In genomic region chr20:36460648-36461599, GRCh38 we compare ENCODE assay signal across 1 cellular context.
A peak's percentile ranks its signal among the peaks of the same experiment; 100 is the strongest.
TF ChIP-seq lines count a peak whose summit lies in the region.

No MANE protein-coding gene starts in this region.

TF ChIP-seq in GM12878, 131 proteins besides CTCF, POLR2A, EP300 and RAD21 (continued from another document):
- TF ChIP-seq E4F1 (IDR thresholded peaks at IDR 0.05; ENCODE audit: borderline replicate concordance, partially characterized antibody) = no peak
- TF ChIP-seq MYB (IDR thresholded peaks at IDR 0.05; ENCODE audit: borderline replicate concordance, low read depth, low read length) = no peak
- TF ChIP-seq, protein P1, sequence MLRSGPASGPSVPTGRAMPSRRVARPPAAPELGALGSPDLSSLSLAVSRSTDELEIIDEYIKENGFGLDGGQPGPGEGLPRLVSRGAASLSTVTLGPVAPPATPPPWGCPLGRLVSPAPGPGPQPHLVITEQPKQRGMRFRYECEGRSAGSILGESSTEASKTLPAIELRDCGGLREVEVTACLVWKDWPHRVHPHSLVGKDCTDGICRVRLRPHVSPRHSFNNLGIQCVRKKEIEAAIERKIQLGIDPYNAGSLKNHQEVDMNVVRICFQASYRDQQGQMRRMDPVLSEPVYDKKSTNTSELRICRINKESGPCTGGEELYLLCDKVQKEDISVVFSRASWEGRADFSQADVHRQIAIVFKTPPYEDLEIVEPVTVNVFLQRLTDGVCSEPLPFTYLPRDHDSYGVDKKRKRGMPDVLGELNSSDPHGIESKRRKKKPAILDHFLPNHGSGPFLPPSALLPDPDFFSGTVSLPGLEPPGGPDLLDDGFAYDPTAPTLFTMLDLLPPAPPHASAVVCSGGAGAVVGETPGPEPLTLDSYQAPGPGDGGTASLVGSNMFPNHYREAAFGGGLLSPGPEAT (IDR thresholded peaks at IDR 0.05; ENCODE audit: low read depth) = peak; percentile 72
- TF ChIP-seq SREBF1 (IDR thresholded peaks at IDR 0.05; ENCODE audit: low read length) = no peak
- no peak for TF ChIP-seq ZNF384 (IDR thresholded peaks at IDR 0.05; ENCODE audit: borderline replicate concordance, low read depth, low read length)
- TF ChIP-seq KLF5 (IDR thresholded peaks at IDR 0.05; ENCODE audit: partially characterized antibody) = peak; percentile 68
- TF ChIP-seq KAT2A (conservative IDR thresholded peaks at IDR 0.05; ENCODE audit: control insufficient read depth, low read depth, low read length) = no peak
- TF ChIP-seq BACH1 (IDR thresholded peaks at IDR 0.05; ENCODE audit: borderline replicate concordance) = peak; percentile 42; the same call in 1 of the 2 replicates
- TF ChIP-seq, protein P2, sequence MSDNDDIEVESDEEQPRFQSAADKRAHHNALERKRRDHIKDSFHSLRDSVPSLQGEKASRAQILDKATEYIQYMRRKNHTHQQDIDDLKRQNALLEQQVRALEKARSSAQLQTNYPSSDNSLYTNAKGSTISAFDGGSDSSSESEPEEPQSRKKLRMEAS (IDR thresholded peaks at IDR 0.05; ENCODE audit: low read depth, low read length) = peak; percentile 67; the same call in 1 of the 2 replicates
- no peak for TF ChIP-seq MYC (IDR thresholded peaks at IDR 0.05; ENCODE audit: insufficient read depth, insufficient read length, insufficient replicate concordance, low read length, severe bottlenecking)
- TF ChIP-seq RB1 (IDR thresholded peaks at IDR 0.05; ENCODE audit: borderline replicate concordance) = peak; percentile 48; the same call in 1 of the 2 replicates
- no peak for TF ChIP-seq SIN3A (IDR thresholded peaks at IDR 0.05; ENCODE audit: low read depth, low read length)
- TF ChIP-seq CREB1 (IDR thresholded peaks at IDR 0.05; ENCODE audit: low read depth) = peak; percentile 46; the same call in 1 of the 2 replicates
- peak; percentile 32; the same call in 1 of the 2 replicates for TF ChIP-seq SPI1 (IDR thresholded peaks at IDR 0.05; ENCODE audit: borderline replicate concordance, insufficient read depth, low read depth, low read length)
- peak; percentile 87; the same call in 1 of the 2 replicates for TF ChIP-seq NFXL1 (IDR thresholded peaks at IDR 0.05; ENCODE audit: borderline replicate concordance)
- no peak for TF ChIP-seq EED (IDR thresholded peaks at IDR 0.05; ENCODE audit: low read depth)
- no peak for TF ChIP-seq IRF3 (IDR thresholded peaks at IDR 0.05)
- TF ChIP-seq SMARCA5 (IDR thresholded peaks at IDR 0.05) = 0 out of 2 replicates have a peak, but pooled peaks have one; percentile 12
- no peak for TF ChIP-seq CHD1 (IDR thresholded peaks at IDR 0.05; ENCODE audit: low read depth, low read length)
- peak in 1 of 2 experiments; percentile 68; a peak in 2 of 4 replicates for TF ChIP-seq BHLHE40 (IDR thresholded peaks at IDR 0.05; ENCODE audit: borderline replicate concordance in 1 of 2, low read depth in 2 of 2, low read length in 1 of 2)
- peak; percentile 65 for TF ChIP-seq MEF2B (IDR thresholded peaks at IDR 0.05; ENCODE audit: partially characterized antibody, poor library complexity, severe bottlenecking)
- peak; percentile 63; the same call in 1 of the 2 replicates for TF ChIP-seq NR2F1 (conservative IDR thresholded peaks at IDR 0.05)
- TF ChIP-seq, protein P3, sequence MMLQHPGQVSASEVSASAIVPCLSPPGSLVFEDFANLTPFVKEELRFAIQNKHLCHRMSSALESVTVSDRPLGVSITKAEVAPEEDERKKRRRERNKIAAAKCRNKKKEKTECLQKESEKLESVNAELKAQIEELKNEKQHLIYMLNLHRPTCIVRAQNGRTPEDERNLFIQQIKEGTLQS (IDR thresholded peaks at IDR 0.05; ENCODE audit: borderline replicate concordance, extremely low read depth, low read depth, low read length) = no peak
- TF ChIP-seq MEF2A (IDR thresholded peaks at IDR 0.05; ENCODE audit: insufficient read depth, low read depth, low read length) = no peak
- peak; percentile 65 for TF ChIP-seq MTA2 (IDR thresholded peaks at IDR 0.05; ENCODE audit: low read depth)
- TF ChIP-seq GABPA (IDR thresholded peaks at IDR 0.05; ENCODE audit: low read depth) = no peak
- TF ChIP-seq NBN (IDR thresholded peaks at IDR 0.05) = peak; percentile 58; the same call in 1 of the 2 replicates
- peak; percentile 39 for TF ChIP-seq RELA (IDR thresholded peaks at IDR 0.05; ENCODE audit: borderline replicate concordance, partially characterized antibody)
- TF ChIP-seq NR2C2 (IDR thresholded peaks at IDR 0.05; ENCODE audit: borderline replicate concordance, control insufficient read depth, insufficient read length, low read depth) = no peak
- peak; percentile 89 for TF ChIP-seq HDGF (IDR thresholded peaks at IDR 0.05)
- TF ChIP-seq PAX5 (IDR thresholded peaks at IDR 0.05; ENCODE audit: borderline replicate concordance, low read depth, low read length) = no peak
- no peak for TF ChIP-seq RAD51 (IDR thresholded peaks at IDR 0.05)
- TF ChIP-seq, protein P4, sequence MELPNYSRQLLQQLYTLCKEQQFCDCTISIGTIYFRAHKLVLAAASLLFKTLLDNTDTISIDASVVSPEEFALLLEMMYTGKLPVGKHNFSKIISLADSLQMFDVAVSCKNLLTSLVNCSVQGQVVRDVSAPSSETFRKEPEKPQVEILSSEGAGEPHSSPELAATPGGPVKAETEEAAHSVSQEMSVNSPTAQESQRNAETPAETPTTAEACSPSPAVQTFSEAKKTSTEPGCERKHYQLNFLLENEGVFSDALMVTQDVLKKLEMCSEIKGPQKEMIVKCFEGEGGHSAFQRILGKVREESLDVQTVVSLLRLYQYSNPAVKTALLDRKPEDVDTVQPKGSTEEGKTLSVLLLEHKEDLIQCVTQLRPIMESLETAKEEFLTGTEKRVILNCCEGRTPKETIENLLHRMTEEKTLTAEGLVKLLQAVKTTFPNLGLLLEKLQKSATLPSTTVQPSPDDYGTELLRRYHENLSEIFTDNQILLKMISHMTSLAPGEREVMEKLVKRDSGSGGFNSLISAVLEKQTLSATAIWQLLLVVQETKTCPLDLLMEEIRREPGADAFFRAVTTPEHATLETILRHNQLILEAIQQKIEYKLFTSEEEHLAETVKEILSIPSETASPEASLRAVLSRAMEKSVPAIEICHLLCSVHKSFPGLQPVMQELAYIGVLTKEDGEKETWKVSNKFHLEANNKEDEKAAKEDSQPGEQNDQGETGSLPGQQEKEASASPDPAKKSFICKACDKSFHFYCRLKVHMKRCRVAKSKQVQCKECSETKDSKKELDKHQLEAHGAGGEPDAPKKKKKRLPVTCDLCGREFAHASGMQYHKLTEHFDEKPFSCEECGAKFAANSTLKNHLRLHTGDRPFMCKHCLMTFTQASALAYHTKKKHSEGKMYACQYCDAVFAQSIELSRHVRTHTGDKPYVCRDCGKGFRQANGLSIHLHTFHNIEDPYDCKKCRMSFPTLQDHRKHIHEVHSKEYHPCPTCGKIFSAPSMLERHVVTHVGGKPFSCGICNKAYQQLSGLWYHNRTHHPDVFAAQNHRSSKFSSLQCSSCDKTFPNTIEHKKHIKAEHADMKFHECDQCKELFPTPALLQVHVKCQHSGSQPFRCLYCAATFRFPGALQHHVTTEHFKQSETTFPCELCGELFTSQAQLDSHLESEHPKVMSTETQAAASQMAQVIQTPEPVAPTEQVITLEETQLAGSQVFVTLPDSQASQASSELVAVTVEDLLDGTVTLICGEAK (IDR thresholded peaks at IDR 0.05; ENCODE audit: borderline replicate concordance) = no peak
- TF ChIP-seq NKRF (conservative IDR thresholded peaks at IDR 0.05) = peak; percentile 20; the same call in 1 of the 2 replicates
- no peak for TF ChIP-seq NFIC (IDR thresholded peaks at IDR 0.05; ENCODE audit: low read depth, low read length)
- peak; percentile 47; the same call in 1 of the 3 replicates for TF ChIP-seq POU2F2 (IDR thresholded peaks at IDR 0.05; ENCODE audit: borderline replicate concordance, low read depth, low read length)
- TF ChIP-seq LARP7 (IDR thresholded peaks at IDR 0.05) = peak; percentile 19; the same call in 1 of the 2 replicates
- no peak for TF ChIP-seq PML (IDR thresholded peaks at IDR 0.05; ENCODE audit: low read length)
- TF ChIP-seq ZBTB4 (CRISPR knock-in tag; IDR thresholded peaks at IDR 0.05) = no peak
- no peak for TF ChIP-seq RCOR1 (conservative IDR thresholded peaks at IDR 0.05; ENCODE audit: low read depth, low read length)
- TF ChIP-seq ATF7 (IDR thresholded peaks at IDR 0.05; ENCODE audit: low read depth) = no peak
- TF ChIP-seq POLR2AphosphoS2 (IDR thresholded peaks at IDR 0.05; ENCODE audit: low read depth, low read length) = peak; percentile 65; the same call in 1 of the 2 replicates
- no peak for TF ChIP-seq ZZZ3 (IDR thresholded peaks at IDR 0.05; ENCODE audit: control insufficient read depth, insufficient read length, low read depth)
- TF ChIP-seq IKZF1 (conservative IDR thresholded peaks at IDR 0.05) = peak; percentile 84
- no peak for TF ChIP-seq ETV6 (conservative IDR thresholded peaks at IDR 0.05 in 1 of 2, IDR thresholded peaks at IDR 0.05 in 1 of 2; ENCODE audit: borderline replicate concordance in 1 of 2, low read depth in 1 of 2)
- no peak for TF ChIP-seq SMAD1 (IDR thresholded peaks at IDR 0.05; ENCODE audit: low read depth, partially characterized antibody)
- TF ChIP-seq FOXK2 (IDR thresholded peaks at IDR 0.05) = no peak
